ENCODE assay signal across 8 cellular contexts in the genomic region with DNA sequence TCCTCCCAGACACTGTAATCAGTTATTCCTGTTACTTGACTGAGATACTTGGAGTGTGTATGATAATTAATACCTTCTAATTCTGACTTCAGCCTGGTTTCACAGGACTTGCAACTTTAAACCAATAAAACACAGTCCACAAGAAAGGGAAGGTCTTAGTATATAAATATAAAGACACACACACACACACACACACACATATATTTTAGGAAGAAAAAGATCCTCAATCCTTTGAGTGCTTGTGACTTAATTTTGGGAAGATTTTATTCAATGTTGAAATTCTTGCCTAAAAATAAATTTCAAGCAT. TPM values are rescaled to one million over a fixed set of nuclear protein-coding genes. Genes with fewer than 3 reads are reported as not detected.
A peak's percentile ranks its signal among the peaks of the same experiment; 100 is the strongest.
DNase-seq lines count a peak whose midpoint lies in the region; ATAC-seq and TF ChIP-seq lines count a peak whose summit lies in the region.

No MANE protein-coding gene starts in this region.

- TF ChIP-seq CTCF in foreskin keratinocyte (conservative IDR thresholded peaks at IDR 0.05) (no peak), smooth muscle cell (IDR thresholded peaks at IDR 0.05; ENCODE audit: borderline replicate concordance, insufficient read depth, poor library complexity, severe bottlenecking) (no peak)

- H3K27me3 ChIP-seq in foreskin keratinocyte (no peaks in the 10 kb centered on the region), smooth muscle cell (ENCODE audit: low read depth) (no peaks in the 10 kb centered on the region)

- peaks cover 38% of the 10 kb centered on the region for H3K79me2 ChIP-seq in smooth muscle cell (ENCODE audit: low read depth)

- CTCF ChIA-PET in T-cell (lab: Charles Lee): interaction anchor here in 1 of 2 donors (0.6 kb wide), 1 partner anchor 698 kb away, joined by 3 read pairs; no protein-coding TSS in a partner anchor

- DNase-seq in DMS 273 treated with DMSO at 0.1 percent for 48 hours (lab: John Stamatoyannopoulos, UW) (peak; percentile 62), DMS 273 (lab: John Stamatoyannopoulos, UW; ENCODE audit: unreplicated experiment) (no peak), T-cell (no peak), foreskin keratinocyte (peak; percentile 28 to 54), smooth muscle cell (lab: John Stamatoyannopoulos, UW; ENCODE audit: unreplicated experiment) (no peak), hepatic stellate cell (ENCODE audit: low spot score) (no peak), D341Med (ENCODE audit: low spot score) (no peak)

- POLR2A ChIA-PET in T-cell (lab: Charles Lee): interaction anchor here in 1 of 2 donors (0.7 kb wide), 1 partner anchor 9 kb away, joined by 3 read pairs; no protein-coding TSS in a partner anchor

- H3K4me3 Mint-ChIP-seq in T-cell: peak overlapping the region; percentile 85 to 100 (median 89)

- peaks cover 43 to 51% (median 49%) of the 10 kb centered on the region in 3 donors for H3K4me1 Mint-ChIP-seq in T-cell

- H3K9ac ChIP-seq in smooth muscle cell (ENCODE audit: low read depth): peak overlapping the region; percentile 91

- peaks cover 3% of the 10 kb centered on the region for H3K36me3 Mint-ChIP-seq in T-cell

- no peaks in the 10 kb centered on the region for H3K9me3 Mint-ChIP-seq in T-cell

- ATAC-seq in T-cell (replicated peaks in 1 of 4) (no peak), foreskin keratinocyte (no peak), GM19351 (IDR thresholded peaks at IDR 0.05; ENCODE audit: unreplicated experiment) (no peak)

- peaks cover 23% of the 10 kb centered on the region for H4K20me1 ChIP-seq in smooth muscle cell (ENCODE audit: low read depth)

- peak overlapping the region; percentile 95 to 97 for H3K27ac Mint-ChIP-seq in T-cell

- H3K9me3 ChIP-seq in smooth muscle cell (replicated peaks; ENCODE audit: low read depth): no peaks in the 10 kb centered on the region

- H3K4me3 ChIP-seq in smooth muscle cell: peak overlapping the region; percentile 79

- H3F3A ChIP-seq in smooth muscle cell (ENCODE audit: low read depth): peaks cover 17% of the 10 kb centered on the region

- H3K27ac ChIP-seq in foreskin keratinocyte (peak overlapping the region; percentile 74), smooth muscle cell (ENCODE audit: low read depth) (peak overlapping the region; percentile 89)

- no peaks in the 10 kb centered on the region for H3K36me3 ChIP-seq in smooth muscle cell (ENCODE audit: low read depth)

- H3K4me2 ChIP-seq in smooth muscle cell: peak overlapping the region; percentile 97

- H3K27me3 Mint-ChIP-seq in T-cell: no peaks in the 10 kb centered on the region

- peaks cover 17% of the 10 kb centered on the region for H3K4me1 ChIP-seq in foreskin keratinocyte
- H3K4me1 ChIP-seq in smooth muscle cell (ENCODE audit: low read depth): peaks cover 26% of the 10 kb centered on the region

- H2AFZ ChIP-seq in smooth muscle cell (ENCODE audit: low read depth): peak overlapping the region; percentile 94

RNA-seq across cellular contexts. Expression of gene VPS54, which starts 0.7 kb away (rescaled TPM):
- total RNA-seq in T-cell (10 to 100 TPM; 12.3 to 15.1 (median 12.8) TPM), foreskin keratinocyte (23.0 and 26.3 TPM in 2 replicates), smooth muscle cell (36.9 and 40.8 TPM in 2 replicates)
- polyA plus RNA-seq in foreskin keratinocyte (10.8 and 15.0 TPM in 2 replicates), smooth muscle cell (12.8 and 13.2 TPM in 2 replicates)

Comparison
In these comparisons a context has a peak if more than half of its experiments do, and no peak if none do; other contexts are left out.
1. DNase-seq: peak in DMS 273 treated with DMSO at 0.1 percent for 48 hours (single experiment) and foreskin keratinocyte (2 of 2); none in DMS 273 (single experiment), T-cell (0 of 34), smooth muscle cell (single experiment), hepatic stellate cell (single experiment) and D341Med (single experiment).